ENCODE assay signal across 23 cellular contexts in genomic region chr4:6252051-6252450, GRCh38. TPM values are rescaled to one million over a fixed set of nuclear protein-coding genes. Genes with fewer than 3 reads are reported as not detected.
DNase-seq lines count a peak whose midpoint lies in the region; ATAC-seq and TF ChIP-seq lines count a peak whose summit lies in the region.
"Had no signal": no experiment of that assay in that cellular context is flagged by ENCODE, and none has a peak within 500 bp of the region (broad histone marks: within the 10 kb centered on the region; RNA-seq: fewer than 3 reads in every experiment).

No MANE protein-coding gene starts in this region.

- no peaks in the 10 kb centered on the region for H3K36me3 ChIP-seq in lower lobe of right lung

- no peaks in the 10 kb centered on the region for H3K9me3 ChIP-seq in lower lobe of right lung

- no peaks in the 10 kb centered on the region for H3K36me3 Mint-ChIP-seq in chondrocyte (ENCODE audit: low read depth)
- H3K36me3 Mint-ChIP-seq: CD14-positive monocyte, IgD-negative memory B cell had no signal

- H3K27ac Mint-ChIP-seq in chondrocyte (ENCODE audit: unreplicated experiment): no peak overlapping the region
- H3K27ac Mint-ChIP-seq: H9, HFFc6, IgD-negative memory B cell had no signal

- peaks cover 43% of the 10 kb centered on the region for H3K27me3 Mint-ChIP-seq in chondrocyte (ENCODE audit: low read depth)

- peak; percentile 5 for TF ChIP-seq CTCF in chondrocyte (IDR thresholded peaks at IDR 0.05)
- TF ChIP-seq CTCF in lower lobe of right lung (IDR thresholded peaks at IDR 0.05): no peak

- DNase-seq in C1 segment of cervical spinal cord (lab: John Stamatoyannopoulos, UW): peak in 9 of 14 donors; percentile 15 to 79 (median 65)
- peak; percentile 70 for DNase-seq in chondrocyte (ENCODE audit: low spot score)
- peak; percentile 21 for DNase-seq in lower lobe of right lung
- peak; percentile 68 for DNase-seq in posterior vena cava (ENCODE audit: low spot score)
- DNase-seq: AML-193, GDM1, GM23248, H9, HFFc6, NCI-H1105, NCI-H146, NCI-H2029, NCI-H2227 treated with DMSO at 0.1 percent for 48 hours, NCI-H510A treated with DMSO at 0.1 percent for 48 hours, NCI-H748 treated with DMSO at 0.1 percent for 48 hours, SIG-M5 had no signal

- peaks cover 2% of the 10 kb centered on the region for H3K4me1 Mint-ChIP-seq in chondrocyte (ENCODE audit: low read depth)

- ATAC-seq in lower lobe of right lung: no peak
- no peak for ATAC-seq in HG02981 (IDR thresholded peaks at IDR 0.05; ENCODE audit: unreplicated experiment)
- no peak for ATAC-seq in HG03378 (IDR thresholded peaks at IDR 0.05; ENCODE audit: unreplicated experiment)
- ATAC-seq in GM21619 (IDR thresholded peaks at IDR 0.05; ENCODE audit: unreplicated experiment): no peak
- ATAC-seq in HG02973 (IDR thresholded peaks at IDR 0.05; ENCODE audit: unreplicated experiment): no peak
- ATAC-seq: Panc1 had no signal

- no peak overlapping the region for H3K27ac ChIP-seq in lower lobe of right lung
- H3K27ac ChIP-seq: GM23248 had no signal

- H3K4me3 Mint-ChIP-seq in chondrocyte (ENCODE audit: unreplicated experiment): no peak overlapping the region
- H3K4me3 Mint-ChIP-seq: CD14-positive monocyte, H9, HFFc6 had no signal

- H3K4me1 ChIP-seq in lower lobe of right lung: no peaks in the 10 kb centered on the region

- intact Hi-C loops in lower lobe of right lung (cut with DNase I) (no loop called here), posterior vena cava (cut with DNase I) (loop anchor here in 1 of 2 donors (2.0 kb wide), 1 partner anchor 75 kb away; no protein-coding TSS in a partner anchor)

- no peaks in the 10 kb centered on the region for H3K9me3 Mint-ChIP-seq in chondrocyte (ENCODE audit: low read depth)
- H3K9me3 Mint-ChIP-seq: H9, HFFc6 had no signal

- peaks cover 32% of the 10 kb centered on the region for H3K27me3 ChIP-seq in lower lobe of right lung (ENCODE audit: low read depth)

- H3K4me3 ChIP-seq in lower lobe of right lung: no peak overlapping the region
- H3K4me3 ChIP-seq: GM23248 had no signal

RNA-seq across cellular contexts. Expression of gene WFS1, which starts 17.6 kb away (rescaled TPM):
- total RNA-seq in chondrocyte: 47.7 to 54.6 TPM (median 48.0 TPM) in 3 replicates
- 70.3 TPM for total RNA-seq in lower lobe of right lung
- 10 to 100 TPM; 48.9 to 52.6 TPM for total RNA-seq in posterior vena cava

RNA-seq across cellular contexts. Expression of gene JAKMIP1, which starts 51.7 kb away (rescaled TPM):
- total RNA-seq in chondrocyte (0.10 TPM in 1 of 3 replicates, not detected in the others), lower lobe of right lung (0.65 TPM), posterior vena cava (under 1 TPM; 0.14 TPM)
- total RNA-seq: GM23248, HFFc6 had no signal
